Comparison of ENCODE assay signal across 29 cellular contexts in the genomic region with DNA sequence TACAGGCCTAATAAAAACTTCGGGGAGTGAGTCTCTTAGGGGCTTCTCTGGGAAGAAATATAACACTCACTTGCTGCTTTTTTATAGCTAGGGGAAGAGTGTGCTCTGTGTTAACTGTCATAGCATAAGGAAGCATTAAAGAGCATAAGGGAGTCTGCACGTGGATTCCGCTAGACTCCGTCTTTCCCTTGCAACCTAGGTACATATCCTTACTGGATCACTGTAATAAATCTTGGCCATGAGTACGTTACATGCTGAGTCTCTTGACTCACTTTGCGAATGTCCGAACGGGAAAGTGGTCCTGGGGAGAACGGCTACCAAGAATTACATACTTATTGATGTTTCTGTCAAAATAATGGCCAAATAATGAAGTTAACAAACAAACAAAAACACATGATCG.
"Had no signal": no experiment of that assay in that cellular context is flagged by ENCODE, and none has a peak within 500 bp of the region (broad histone marks: within the 10 kb centered on the region; RNA-seq: fewer than 3 reads in every experiment).

No MANE protein-coding gene starts in this region.

- H3K4me3 ChIP-seq: left lung, lower lobe of right lung, pancreas, prostate gland, spleen, suprapubic skin, thoracic aorta, tibial artery, vagina had no signal

- H3K4me1 Mint-ChIP-seq: naive B cell; natural killer cell; stimulated activated effector memory CD8-positive, alpha-beta T cell treated with anti-CD3 and anti-CD28 coated beads, Interleukin-12 subunit alpha, Interleukin-12 subunit beta, amount 100 ng/mL, for 72 hours had no signal

- H3K9me3 Mint-ChIP-seq: type B pancreatic cell had no signal

- H3K27ac Mint-ChIP-seq: mesothelial cell of epicardium; naive B cell; natural killer cell; stimulated activated effector memory CD8-positive, alpha-beta T cell treated with anti-CD3 and anti-CD28 coated beads, Interleukin-12 subunit alpha, Interleukin-12 subunit beta, amount 100 ng/mL, for 72 hours; stimulated activated naive CD8-positive, alpha-beta T cell treated with anti-CD3 and anti-CD28 coated beads, Interleukin-15, Interleukin-2, amounts not matched to agents 100 ng/mL and 50 ng/mL, for 24 hours; type B pancreatic cell had no signal

- H3K4me3 Mint-ChIP-seq: mesothelial cell of epicardium; naive B cell; natural killer cell; stimulated activated effector memory CD8-positive, alpha-beta T cell treated with anti-CD3 and anti-CD28 coated beads, Interleukin-12 subunit alpha, Interleukin-12 subunit beta, amount 100 ng/mL, for 72 hours; stimulated activated naive CD8-positive, alpha-beta T cell treated with anti-CD3 and anti-CD28 coated beads, Interleukin-15, Interleukin-2, amounts not matched to agents 100 ng/mL and 50 ng/mL, for 24 hours; type B pancreatic cell had no signal

- H3K9me3 ChIP-seq: lower lobe of right lung, pancreas, prostate gland, thoracic aorta, tibial artery, vagina had no signal

- H3K27me3 Mint-ChIP-seq: naive B cell; stimulated activated naive CD8-positive, alpha-beta T cell treated with anti-CD3 and anti-CD28 coated beads, Interleukin-15, Interleukin-2, amounts not matched to agents 100 ng/mL and 50 ng/mL, for 24 hours; type B pancreatic cell had no signal

- FAIRE-seq: keratinocyte, pancreas, small intestine had no signal

- H3K36me3 Mint-ChIP-seq: naive B cell; natural killer cell; stimulated activated effector memory CD8-positive, alpha-beta T cell treated with anti-CD3 and anti-CD28 coated beads, Interleukin-12 subunit alpha, Interleukin-12 subunit beta, amount 100 ng/mL, for 72 hours; type B pancreatic cell had no signal

- DNase-seq: hippocampal formation; kidney glomerular epithelial cell; left cardiac atrium; left lung; lower lobe of right lung; mammary epithelial cell; mesendoderm; naive B cell; natural killer cell; nucleus accumbens; pancreas; posterior cingulate gyrus; retina; right cardiac atrium; small intestine; spleen; stimulated activated CD4-positive, alpha-beta T cell treated with anti-CD3 and anti-CD28 coated beads, Interleukin-4, amount 100 ng/mL, for 24 hours; stimulated activated naive CD4-positive, alpha-beta T cell; tibial artery had no signal

- ATAC-seq: left cardiac atrium; left lung; lower lobe of right lung; natural killer cell; pancreas; right cardiac atrium; sciatic nerve; stimulated activated effector memory CD8-positive, alpha-beta T cell treated with anti-CD3 and anti-CD28 coated beads, Interleukin-12 subunit alpha, Interleukin-12 subunit beta, amount 100 ng/mL, for 72 hours had no signal

- H3K4me1 ChIP-seq: left lung, lower lobe of right lung, pancreas, prostate gland, spleen, suprapubic skin, tibial artery, vagina had no signal

- H3K36me3 ChIP-seq: left lung, lower lobe of right lung, pancreas, prostate gland, spleen, suprapubic skin, thoracic aorta, tibial artery, vagina had no signal

- H3K27me3 ChIP-seq: left lung, pancreas, spleen, suprapubic skin, tibial artery, vagina had no signal

- H3K27ac ChIP-seq: left lung, lower lobe of right lung, pancreas, prostate gland, spleen, suprapubic skin, thoracic aorta, tibial artery, vagina had no signal
